In the genomic region with DNA sequence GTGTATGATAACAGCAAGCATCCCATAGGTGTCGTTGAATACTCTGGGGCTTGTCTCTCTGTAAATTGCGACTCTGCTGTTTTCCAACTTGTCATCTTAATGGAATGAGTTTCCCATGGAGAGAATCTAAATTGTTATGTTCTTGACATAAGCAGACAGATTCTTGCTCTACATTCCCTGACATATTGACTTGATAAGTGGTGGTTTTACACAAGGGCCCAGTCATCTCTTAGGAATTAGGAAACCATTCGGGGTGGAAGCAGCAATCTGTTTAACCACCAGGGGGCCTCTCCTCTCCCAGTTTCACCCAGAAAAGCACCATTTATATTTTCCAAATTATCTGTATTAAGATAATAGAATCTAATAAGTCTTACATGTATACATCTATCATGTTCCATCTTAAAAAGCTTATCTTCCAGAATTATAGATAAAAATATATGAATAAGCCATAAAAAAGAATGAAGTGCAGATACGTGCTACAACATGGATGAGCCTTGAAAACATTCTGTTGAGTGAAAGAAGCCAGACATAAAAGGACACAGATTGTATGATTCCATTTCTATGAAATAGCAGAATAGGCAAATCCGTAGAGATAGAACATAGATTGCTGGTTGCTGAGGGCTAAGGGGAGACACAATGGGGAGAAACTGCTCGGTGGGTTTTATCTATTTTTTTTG, we compare ENCODE assay signal across 8 cellular contexts. TPM values are rescaled to one million over a fixed set of nuclear protein-coding genes. Genes with fewer than 3 reads are reported as not detected.
DNase-seq lines count a peak whose midpoint lies in the region; ATAC-seq, FAIRE-seq and TF ChIP-seq lines count a peak whose summit lies in the region.

No MANE protein-coding gene starts in this region.

- H3K23ac ChIP-seq in neuronal stem cell (ENCODE audit: low read depth, low read length, poor library complexity): no peak overlapping the region

- in situ Hi-C loops in Caki2 (cut with HindIII; ENCODE audit: low pct_unique_long_range_greater_than_20kb, low sequenced_read_pairs): no loop called here

- no peak overlapping the region for H3K14ac ChIP-seq in neuronal stem cell (ENCODE audit: low read length)

- H3K4me1 ChIP-seq in HEK293 (ENCODE audit: control insufficient read depth, insufficient read depth, low read length) (no peaks in the 10 kb centered on the region), colonic mucosa (no peaks in the 10 kb centered on the region), neuronal stem cell (ENCODE audit: control insufficient read depth in 2 of 2, insufficient read depth in 1 of 2, low read depth in 1 of 2, low read length in 2 of 2) (peaks cover 17 to 30% of the 10 kb centered on the region in 2 donors)

- no CpG with 5 or more reads among the region's 6 CpGs for WGBS in neuronal stem cell (ENCODE audit: extremely low coverage in 2 of 2, insufficient read length in 2 of 2, insufficient replicate concordance in 1 of 2), 2 donors

- H3K36me3 ChIP-seq in HEK293 (ENCODE audit: control insufficient read depth in 2 of 2, insufficient read depth in 1 of 2, low read length in 2 of 2): peaks cover 42 to 89% of the 10 kb centered on the region in 2 experiments
- H3K36me3 ChIP-seq in colonic mucosa: peaks cover 36% of the 10 kb centered on the region
- H3K36me3 ChIP-seq in neuronal stem cell (replicated peaks in 1 of 2; ENCODE audit: control insufficient read depth in 2 of 2, insufficient read depth in 2 of 2, low read length in 2 of 2): peaks cover 24 to 97% of the 10 kb centered on the region in 2 donors

- no peak overlapping the region for H3K4me3 ChIP-seq in HEK293 (ENCODE audit: low read depth, low read length)
- H3K4me3 ChIP-seq in colonic mucosa: no peak overlapping the region
- no peak overlapping the region for H3K4me3 ChIP-seq in neuronal stem cell (ENCODE audit: low read length in 2 of 2)

- no peak overlapping the region for H3K27ac ChIP-seq in HEK293 (ENCODE audit: extremely low read depth, low read depth, low read length)
- H3K27ac ChIP-seq in colonic mucosa: no peak overlapping the region
- no peak overlapping the region for H3K27ac ChIP-seq in neuronal stem cell (replicated peaks; ENCODE audit: low read length)

- H2AK5ac ChIP-seq in neuronal stem cell (ENCODE audit: low read depth, low read length): no peak overlapping the region

- FAIRE-seq in RCC 7860 (lab: Jason Lieb, UNC): peak; percentile 93

- peaks cover 3% of the 10 kb centered on the region for H3K79me1 ChIP-seq in neuronal stem cell (ENCODE audit: low read depth, low read length)

- CTCF ChIA-PET in HEK293 (lab: Yijun Ruan, JAX): interaction anchor here (0.6 to 7.0 kb wide), 18 partner anchors 9 to 332 kb away, joined by 3 to 65 read pairs (median 4); no protein-coding TSS in a partner anchor

- no peak overlapping the region for H3K4me2 ChIP-seq in neuronal stem cell (ENCODE audit: insufficient read depth, low read length, poor library complexity, severe bottlenecking)

- H2BK120ac ChIP-seq in neuronal stem cell (ENCODE audit: low read depth, low read length): no peak overlapping the region

- H3K9me3 ChIP-seq in HEK293 (ENCODE audit: control insufficient read depth, insufficient read depth, low read depth, low read length) (no peaks in the 10 kb centered on the region), colonic mucosa (no peaks in the 10 kb centered on the region), neuronal stem cell (replicated peaks in 1 of 2; ENCODE audit: control insufficient read depth in 2 of 2, insufficient read depth in 1 of 2, low read depth in 1 of 2, low read length in 2 of 2) (no peaks in the 10 kb centered on the region)

- intact Hi-C loops in colonic mucosa (cut with DNase I): no loop called here

- H2BK12ac ChIP-seq in neuronal stem cell (ENCODE audit: low read length): no peak overlapping the region

- no peak overlapping the region for H4K91ac ChIP-seq in neuronal stem cell (ENCODE audit: low read depth, low read length, poor library complexity)

- no peak overlapping the region for H2BK5ac ChIP-seq in neuronal stem cell (ENCODE audit: low read length)

- no peak overlapping the region for H2AFZ ChIP-seq in neuronal stem cell (ENCODE audit: low read length)

- peak; percentile 81 for DNase-seq in Caki2 (ENCODE audit: low read depth)
- DNase-seq in RCC 7860 (ENCODE audit: low spot score): peak; percentile 96
- peak; percentile 29 for DNase-seq in colonic mucosa
- peak; percentile 63 for DNase-seq in medulla oblongata (ENCODE audit: extremely low spot score)
- no peak for DNase-seq in neuronal stem cell (ENCODE audit: low spot score)
- DNase-seq in NCI-H774 (lab: John Stamatoyannopoulos, UW): no peak

- no peak overlapping the region for H3K18ac ChIP-seq in neuronal stem cell (ENCODE audit: low read length)

- no peak overlapping the region for H4K8ac ChIP-seq in neuronal stem cell (ENCODE audit: low read depth, low read length)

- POLR2A ChIA-PET in HEK293 (lab: Yijun Ruan, JAX): no interaction called here

- H2BK15ac ChIP-seq in neuronal stem cell (ENCODE audit: low read length): no peak overlapping the region

- H3K27me3 ChIP-seq in colonic mucosa (no peaks in the 10 kb centered on the region), neuronal stem cell (ENCODE audit: control insufficient read depth in 3 of 3, insufficient read depth in 3 of 3, low read depth in 1 of 3, low read length in 3 of 3) (no peaks in the 10 kb centered on the region)

- TF ChIP-seq CTCF in HEK293 (tag by site-specific recombination; IDR thresholded peaks at IDR 0.05) (peak; percentile 68; the same call in 1 of the 2 replicates), colonic mucosa (IDR thresholded peaks at IDR 0.05) (peak; percentile 90)

- H3K4ac ChIP-seq in neuronal stem cell (ENCODE audit: low read length): no peak overlapping the region

- H3K9ac ChIP-seq in colonic mucosa (ENCODE audit: low read depth in 2 of 2, low read length in 2 of 2) (no peak overlapping the region), neuronal stem cell (ENCODE audit: low read depth, low read length, poor library complexity) (no peak overlapping the region)

- no peak for ATAC-seq in GM21423 (IDR thresholded peaks at IDR 0.05; ENCODE audit: unreplicated experiment)

TF ChIP-seq in HEK293, 187 proteins besides CTCF, POLR2A, EP300 and RAD21 (continues in another document):
- TF ChIP-seq ZNF600 (tag by site-specific recombination; IDR thresholded peaks at IDR 0.05) (peak; percentile 63; the same call in 1 of the 2 replicates), ZNF239 (tag by site-specific recombination; IDR thresholded peaks at IDR 0.05) (no peak), ZNF707 (tag by site-specific recombination; IDR thresholded peaks at IDR 0.05) (no peak), ZNF2 (tag by site-specific recombination; IDR thresholded peaks at IDR 0.05) (no peak), KLF10 (tag by site-specific recombination; IDR thresholded peaks at IDR 0.05) (0 out of 2 replicates have a peak, but pooled peaks have one; percentile 18), ZEB2 (tag by site-specific recombination; IDR thresholded peaks at IDR 0.05) (peak; percentile 37; the same call in 1 of the 2 replicates), ZNF776 (tag by site-specific recombination; IDR thresholded peaks at IDR 0.05; ENCODE audit: borderline replicate concordance) (no peak), ZBTB21 (tag by site-specific recombination; IDR thresholded peaks at IDR 0.05) (0 out of 2 replicates have a peak, but pooled peaks have one; percentile 9), ZNF629 (tag by site-specific recombination; IDR thresholded peaks at IDR 0.05) (peak; percentile 75; the same call in 1 of the 2 replicates), ZNF302 (tag by site-specific recombination; IDR thresholded peaks at IDR 0.05; ENCODE audit: low read depth) (no peak), SP7 (tag by site-specific recombination; IDR thresholded peaks at IDR 0.05) (peak; percentile 91), ZNF837 (tag by site-specific recombination; IDR thresholded peaks at IDR 0.05) (no peak), ZNF366 (tag by site-specific recombination; conservative IDR thresholded peaks at IDR 0.05) (0 out of 2 replicates have a peak, but pooled peaks have one; percentile 30), ZNF16 (tag by site-specific recombination; IDR thresholded peaks at IDR 0.05; ENCODE audit: low read depth) (no peak)
- TF ChIP-seq, protein P1, sequence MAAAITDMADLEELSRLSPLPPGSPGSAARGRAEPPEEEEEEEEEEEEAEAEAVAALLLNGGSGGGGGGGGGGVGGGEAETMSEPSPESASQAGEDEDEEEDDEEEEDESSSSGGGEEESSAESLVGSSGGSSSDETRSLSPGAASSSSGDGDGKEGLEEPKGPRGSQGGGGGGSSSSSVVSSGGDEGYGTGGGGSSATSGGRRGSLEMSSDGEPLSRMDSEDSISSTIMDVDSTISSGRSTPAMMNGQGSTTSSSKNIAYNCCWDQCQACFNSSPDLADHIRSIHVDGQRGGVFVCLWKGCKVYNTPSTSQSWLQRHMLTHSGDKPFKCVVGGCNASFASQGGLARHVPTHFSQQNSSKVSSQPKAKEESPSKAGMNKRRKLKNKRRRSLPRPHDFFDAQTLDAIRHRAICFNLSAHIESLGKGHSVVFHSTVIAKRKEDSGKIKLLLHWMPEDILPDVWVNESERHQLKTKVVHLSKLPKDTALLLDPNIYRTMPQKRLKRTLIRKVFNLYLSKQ (tag by site-specific recombination; IDR thresholded peaks at IDR 0.05; ENCODE audit: borderline replicate concordance): no peak
- TF ChIP-seq, protein P2, sequence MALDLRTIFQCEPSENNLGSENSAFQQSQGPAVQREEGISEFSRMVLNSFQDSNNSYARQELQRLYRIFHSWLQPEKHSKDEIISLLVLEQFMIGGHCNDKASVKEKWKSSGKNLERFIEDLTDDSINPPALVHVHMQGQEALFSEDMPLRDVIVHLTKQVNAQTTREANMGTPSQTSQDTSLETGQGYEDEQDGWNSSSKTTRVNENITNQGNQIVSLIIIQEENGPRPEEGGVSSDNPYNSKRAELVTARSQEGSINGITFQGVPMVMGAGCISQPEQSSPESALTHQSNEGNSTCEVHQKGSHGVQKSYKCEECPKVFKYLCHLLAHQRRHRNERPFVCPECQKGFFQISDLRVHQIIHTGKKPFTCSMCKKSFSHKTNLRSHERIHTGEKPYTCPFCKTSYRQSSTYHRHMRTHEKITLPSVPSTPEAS (tag by site-specific recombination; IDR thresholded peaks at IDR 0.05): no peak

RNA-seq across cellular contexts. Expression of gene MROH8, which starts 23.1 kb away (rescaled TPM):
- 0.51 and 1.0 TPM in 2 replicates for total RNA-seq in Caki2 (2014; rRNA removed; shearing (Covaris generic); ENCODE audit: low replicate concordance)
- total RNA-seq in colonic mucosa: 1 to 10 TPM in 1 of 2 donors, under 1 TPM in 1; 0.90 to 1.3 TPM
- polyA plus RNA-seq in neuronal stem cell (2013, experiment 1 of 2): 4.4 TPM
- 4.7 TPM for polyA plus RNA-seq in neuronal stem cell (2013, experiment 2 of 2)

RNA-seq across cellular contexts. Expression of gene RPN2, which starts 23.3 kb away (rescaled TPM):
- total RNA-seq in Caki2 (2014; rRNA removed; shearing (Covaris generic); ENCODE audit: low replicate concordance): 345 and 382 TPM in 2 replicates
- total RNA-seq in colonic mucosa: 100 to 1,000 TPM; 154 to 269 TPM
- 205 TPM for polyA plus RNA-seq in neuronal stem cell (2013, experiment 1 of 2)
- 211 TPM for polyA plus RNA-seq in neuronal stem cell (2013, experiment 2 of 2)

RNA-seq across cellular contexts. Expression of gene GHRH, which starts 59.2 kb away (rescaled TPM):
- total RNA-seq in Caki2 (2014; rRNA removed; shearing (Covaris generic); ENCODE audit: low replicate concordance): not detected in 2 replicates
- total RNA-seq in colonic mucosa: not detected
- 0.96 TPM for polyA plus RNA-seq in neuronal stem cell (2013, experiment 1 of 2)
- 1.8 TPM for polyA plus RNA-seq in neuronal stem cell (2013, experiment 2 of 2)

Comparison
In these comparisons a context has a peak if more than half of its experiments do, and no peak if none do; other contexts are left out.
1. DNase-seq: peak in Caki2 (single experiment), RCC 7860 (single experiment), colonic mucosa (single experiment) and medulla oblongata (single experiment); none in neuronal stem cell (single experiment) and NCI-H774 (single experiment).